8 cellular contexts compared by ENCODE assay signal in the genomic region with DNA sequence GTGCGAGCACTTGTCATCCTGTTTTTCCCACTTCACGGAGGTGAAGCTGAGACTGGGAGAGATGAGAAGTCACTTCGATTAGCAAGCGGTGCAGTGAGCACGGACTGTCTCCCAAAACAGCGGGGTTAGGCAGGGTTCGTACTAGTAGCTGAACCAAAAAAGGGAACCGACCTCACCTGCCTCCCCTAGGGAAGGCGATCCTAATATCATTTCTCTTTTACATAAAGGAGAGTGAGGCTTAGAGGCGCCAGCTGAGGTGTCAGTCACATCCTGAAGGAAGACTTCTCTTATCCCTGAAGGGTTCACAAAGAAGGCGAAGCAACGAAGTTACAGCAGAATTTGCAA. TPM values are rescaled to one million over a fixed set of nuclear protein-coding genes. Genes with fewer than 3 reads are reported as not detected.
DNase-seq lines count a peak whose midpoint lies in the region; ATAC-seq and TF ChIP-seq lines count a peak whose summit lies in the region.

No MANE protein-coding gene starts in this region.

- no peaks in the 10 kb centered on the region for H3K27me3 Mint-ChIP-seq in activated CD4-positive, alpha-beta T cell treated with anti-CD3 and anti-CD28 coated beads for 36 hours
- H3K27me3 Mint-ChIP-seq in chondrocyte (ENCODE audit: low read depth): no peaks in the 10 kb centered on the region

- no peak overlapping the region for H3K4me2 ChIP-seq in neural cell (ENCODE audit: low read length)

- H3K9me2 ChIP-seq in neural cell (ENCODE audit: insufficient read depth, low read length): no peaks in the 10 kb centered on the region

- H3K36me3 ChIP-seq in neural cell (ENCODE audit: insufficient read depth, low read length): no peaks in the 10 kb centered on the region

- peak overlapping the region; percentile 95 for H3K9ac ChIP-seq in neural cell (ENCODE audit: low read length)

- CTCF ChIA-PET in activated CD4-positive, alpha-beta T cell treated with anti-CD3 and anti-CD28 coated beads for 36 hours (lab: Charles Lee): interaction anchor here (0.9 to 1.6 kb wide), 3 partner anchors 10 to 86 kb away, joined by 3 to 4 read pairs (median 3); partner anchors contain the start of gene FAF2

- no peaks in the 10 kb centered on the region for H3F3A ChIP-seq in neural cell (ENCODE audit: insufficient read depth, low read length, poor library complexity, severe bottlenecking)

- H3K4me3 ChIP-seq in neural cell (ENCODE audit: low read length): peak overlapping the region; percentile 98

- no peaks in the 10 kb centered on the region for H3K9me3 Mint-ChIP-seq in activated CD4-positive, alpha-beta T cell treated with anti-CD3 and anti-CD28 coated beads for 36 hours (ENCODE audit: low read depth)
- no peaks in the 10 kb centered on the region for H3K9me3 Mint-ChIP-seq in chondrocyte (ENCODE audit: low read depth)

- H3K27me3 ChIP-seq in neural cell (ENCODE audit: insufficient read depth, low read depth, low read length): no peaks in the 10 kb centered on the region

- TF ChIP-seq RAD21 in neural cell (conservative IDR thresholded peaks at IDR 0.05): no peak

- H3K4me3 Mint-ChIP-seq in activated CD4-positive, alpha-beta T cell treated with anti-CD3 and anti-CD28 coated beads for 36 hours: peak overlapping the region; percentile 95
- peak overlapping the region; percentile 97 for H3K4me3 Mint-ChIP-seq in chondrocyte (ENCODE audit: unreplicated experiment)

- no peaks in the 10 kb centered on the region for H3K9me3 ChIP-seq in neural cell (ENCODE audit: low read length)

- peak overlapping the region; percentile 94 for H3K27ac Mint-ChIP-seq in activated CD4-positive, alpha-beta T cell treated with anti-CD3 and anti-CD28 coated beads for 36 hours
- peak overlapping the region; percentile 94 for H3K27ac Mint-ChIP-seq in chondrocyte (ENCODE audit: unreplicated experiment)

- POLR2A ChIA-PET in activated CD4-positive, alpha-beta T cell treated with anti-CD3 and anti-CD28 coated beads for 36 hours (lab: Charles Lee): interaction anchor here (1.9 kb wide), 1 partner anchor 10 kb away, joined by 4 read pairs; no protein-coding TSS in a partner anchor

- no peak for TF ChIP-seq EP300 in neural cell (conservative IDR thresholded peaks at IDR 0.05; ENCODE audit: poor library complexity, severe bottlenecking)

- ATAC-seq in activated CD4-positive, alpha-beta T cell treated with anti-CD3 and anti-CD28 coated beads for 36 hours: no peak
- ATAC-seq in HG03565 (IDR thresholded peaks at IDR 0.05; ENCODE audit: unreplicated experiment) (peak; percentile 7), HG03442 (IDR thresholded peaks at IDR 0.05; ENCODE audit: unreplicated experiment) (no peak)

- H2AFZ ChIP-seq in neural cell (ENCODE audit: low read depth, low read length): peak overlapping the region; percentile 95

- H3K4me1 Mint-ChIP-seq in activated CD4-positive, alpha-beta T cell treated with anti-CD3 and anti-CD28 coated beads for 36 hours: peaks cover 33% of the 10 kb centered on the region
- H3K4me1 Mint-ChIP-seq in chondrocyte (ENCODE audit: low read depth): peaks cover 36% of the 10 kb centered on the region

- intact Hi-C loops in activated CD4-positive, alpha-beta T cell treated with anti-CD3 and anti-CD28 coated beads for 36 hours (cut with DNase I, micrococcal nuclease): loop anchor here (5.0 to 10.0 kb wide), 4 partner anchors 125 to 993 kb away; partner anchors contain the start of genes SIMC1 (in 2 of the 2), LMAN2 (in 1 of the 2), NSD1 (in 1 of the 2) and RGS14 (in 1 of the 2)

- H3K27ac ChIP-seq in neural cell (ENCODE audit: low read length): no peak overlapping the region

- no peaks in the 10 kb centered on the region for H4K20me1 ChIP-seq in neural cell (ENCODE audit: insufficient read depth)

- peaks cover 32% of the 10 kb centered on the region for H3K79me2 ChIP-seq in neural cell (replicated peaks; ENCODE audit: insufficient read depth, low read length)

- DNase-seq in activated CD4-positive, alpha-beta T cell treated with anti-CD3 and anti-CD28 coated beads for 36 hours: no peak
- DNase-seq in activated CD4-positive, alpha-beta T cell treated with anti-CD3 and anti-CD28 coated beads for 4 hours: no peak
- DNase-seq in chondrocyte (ENCODE audit: low spot score): no peak
- DNase-seq in activated CD4-positive, CD25-positive, alpha-beta regulatory T cell (lab: John Stamatoyannopoulos, UW): no peak
- DNase-seq in NCI-H146 (lab: John Stamatoyannopoulos, UW): no peak

- H3K36me3 Mint-ChIP-seq in activated CD4-positive, alpha-beta T cell treated with anti-CD3 and anti-CD28 coated beads for 36 hours (ENCODE audit: low read depth): peaks cover 25% of the 10 kb centered on the region
- H3K36me3 Mint-ChIP-seq in chondrocyte (ENCODE audit: low read depth): peaks cover 3% of the 10 kb centered on the region

- TF ChIP-seq CTCF in chondrocyte (IDR thresholded peaks at IDR 0.05): no peak
- no peak for TF ChIP-seq CTCF in neural cell (IDR thresholded peaks at IDR 0.05; ENCODE audit: poor library complexity, severe bottlenecking)

TF ChIP-seq in neural cell, 6 proteins besides CTCF, POLR2A, EP300 and RAD21:
- TF ChIP-seq, protein P1, sequence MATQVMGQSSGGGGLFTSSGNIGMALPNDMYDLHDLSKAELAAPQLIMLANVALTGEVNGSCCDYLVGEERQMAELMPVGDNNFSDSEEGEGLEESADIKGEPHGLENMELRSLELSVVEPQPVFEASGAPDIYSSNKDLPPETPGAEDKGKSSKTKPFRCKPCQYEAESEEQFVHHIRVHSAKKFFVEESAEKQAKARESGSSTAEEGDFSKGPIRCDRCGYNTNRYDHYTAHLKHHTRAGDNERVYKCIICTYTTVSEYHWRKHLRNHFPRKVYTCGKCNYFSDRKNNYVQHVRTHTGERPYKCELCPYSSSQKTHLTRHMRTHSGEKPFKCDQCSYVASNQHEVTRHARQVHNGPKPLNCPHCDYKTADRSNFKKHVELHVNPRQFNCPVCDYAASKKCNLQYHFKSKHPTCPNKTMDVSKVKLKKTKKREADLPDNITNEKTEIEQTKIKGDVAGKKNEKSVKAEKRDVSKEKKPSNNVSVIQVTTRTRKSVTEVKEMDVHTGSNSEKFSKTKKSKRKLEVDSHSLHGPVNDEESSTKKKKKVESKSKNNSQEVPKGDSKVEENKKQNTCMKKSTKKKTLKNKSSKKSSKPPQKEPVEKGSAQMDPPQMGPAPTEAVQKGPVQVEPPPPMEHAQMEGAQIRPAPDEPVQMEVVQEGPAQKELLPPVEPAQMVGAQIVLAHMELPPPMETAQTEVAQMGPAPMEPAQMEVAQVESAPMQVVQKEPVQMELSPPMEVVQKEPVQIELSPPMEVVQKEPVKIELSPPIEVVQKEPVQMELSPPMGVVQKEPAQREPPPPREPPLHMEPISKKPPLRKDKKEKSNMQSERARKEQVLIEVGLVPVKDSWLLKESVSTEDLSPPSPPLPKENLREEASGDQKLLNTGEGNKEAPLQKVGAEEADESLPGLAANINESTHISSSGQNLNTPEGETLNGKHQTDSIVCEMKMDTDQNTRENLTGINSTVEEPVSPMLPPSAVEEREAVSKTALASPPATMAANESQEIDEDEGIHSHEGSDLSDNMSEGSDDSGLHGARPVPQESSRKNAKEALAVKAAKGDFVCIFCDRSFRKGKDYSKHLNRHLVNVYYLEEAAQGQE (IDR thresholded peaks at IDR 0.05; ENCODE audit: borderline replicate concordance): no peak
- no peak for TF ChIP-seq POLR2AphosphoS5 (IDR thresholded peaks at IDR 0.05)
- TF ChIP-seq MXI1 (conservative IDR thresholded peaks at IDR 0.05; ENCODE audit: poor library complexity, severe bottlenecking): no peak
- TF ChIP-seq SMC3 (conservative IDR thresholded peaks at IDR 0.05; ENCODE audit: poor library complexity): no peak
- no peak for TF ChIP-seq TAF1 (IDR thresholded peaks at IDR 0.05; ENCODE audit: low read depth)

RNA-seq across cellular contexts. Expression of gene KIAA1191, which starts 0.5 kb away (rescaled TPM):
- total RNA-seq in activated CD4-positive, alpha-beta T cell treated with anti-CD3 and anti-CD28 coated beads for 36 hours: 10 to 100 TPM; 42.2 to 52.6 TPM
- total RNA-seq in chondrocyte: 89.5 to 103 TPM (median 91.5 TPM) in 3 replicates
- 135 and 137 TPM in 2 replicates for polyA plus RNA-seq in neural cell
- polyA minus RNA-seq in neural cell: 125 and 129 TPM in 2 replicates

RNA-seq across cellular contexts. Expression of gene ARL10, which starts 3.2 kb away (rescaled TPM):
- 10 to 100 TPM; 12.3 to 15.6 TPM for total RNA-seq in activated CD4-positive, alpha-beta T cell treated with anti-CD3 and anti-CD28 coated beads for 36 hours
- total RNA-seq in chondrocyte: 24.5 to 37.8 TPM (median 33.7 TPM) in 3 replicates
- polyA plus RNA-seq in neural cell: 12.7 and 22.8 TPM in 2 replicates
- polyA minus RNA-seq in neural cell: 38.5 and 41.1 TPM in 2 replicates

RNA-seq across cellular contexts. Expression of gene NOP16, which starts 26.3 kb away (rescaled TPM):
- 10 to 100 TPM; 54.3 to 65.4 TPM for total RNA-seq in activated CD4-positive, alpha-beta T cell treated with anti-CD3 and anti-CD28 coated beads for 36 hours
- total RNA-seq in chondrocyte: 16.8 to 22.8 TPM (median 19.9 TPM) in 3 replicates
- 23.9 and 29.9 TPM in 2 replicates for polyA plus RNA-seq in neural cell
- 12.5 and 12.7 TPM in 2 replicates for polyA minus RNA-seq in neural cell

RNA-seq across cellular contexts. Expression of gene HIGD2A, which starts 26.5 kb away (rescaled TPM):
- total RNA-seq in activated CD4-positive, alpha-beta T cell treated with anti-CD3 and anti-CD28 coated beads for 36 hours: 100 to 1,000 TPM; 104 to 140 TPM
- total RNA-seq in chondrocyte: 70.3 to 83.5 TPM (median 74.6 TPM) in 3 replicates
- polyA plus RNA-seq in neural cell: 61.8 and 81.3 TPM in 2 replicates
- 36.0 and 41.3 TPM in 2 replicates for polyA minus RNA-seq in neural cell

RNA-seq across cellular contexts. Expression of gene CLTB, which starts 54.3 kb away (rescaled TPM):
- 10 to 100 TPM; 39.3 to 47.8 TPM for total RNA-seq in activated CD4-positive, alpha-beta T cell treated with anti-CD3 and anti-CD28 coated beads for 36 hours
- 63.8 to 85.6 TPM (median 65.3 TPM) in 3 replicates for total RNA-seq in chondrocyte
- polyA plus RNA-seq in neural cell: 239 and 245 TPM in 2 replicates
- polyA minus RNA-seq in neural cell: 116 and 124 TPM in 2 replicates
